Comparison of ENCODE assay signal across 19 cellular contexts in genomic region chr12:19998968-19999792, GRCh38.
DNase-seq lines count a peak whose midpoint lies in the region; ATAC-seq and TF ChIP-seq lines count a peak whose summit lies in the region.
"Had no signal": no experiment of that assay in that cellular context is flagged by ENCODE, and none has a peak within 500 bp of the region (broad histone marks: within the 10 kb centered on the region; RNA-seq: fewer than 3 reads in every experiment).

No MANE protein-coding gene starts in this region.

- no peak overlapping the region for H3K14ac ChIP-seq in neuronal stem cell (ENCODE audit: low read length)

- H3K4me3 ChIP-seq in Caco-2 (ENCODE audit: low read depth, low read length) (no peak overlapping the region), adipocyte (ENCODE audit: low read length) (no peak overlapping the region), right cardiac atrium (ENCODE audit: low read length) (no peak overlapping the region), neuronal stem cell (ENCODE audit: low read length in 2 of 2) (no peak overlapping the region)

- no peak overlapping the region for H3K23ac ChIP-seq in neuronal stem cell (ENCODE audit: low read depth, low read length, poor library complexity)

- DNase-seq in Caco-2, result no peak
- no peak for DNase-seq in adipocyte (ENCODE audit: low read depth)
- no peak for DNase-seq in right cardiac atrium
- no peak for DNase-seq in neuronal stem cell (ENCODE audit: low spot score)
- DNase-seq in T-cell, result no peak
- no peak for DNase-seq in NCI-H748 treated with DMSO at 0.1 percent for 48 hours (lab: John Stamatoyannopoulos, UW)
- no peak for DNase-seq in erythroblast (lab: John Stamatoyannopoulos, UW)
- DNase-seq: amygdala; central memory CD4-positive, alpha-beta T cell; GDM1; KG1; NCI-H146; NCI-H82; OCI-M1; stimulated activated CD8-positive, alpha-beta memory T cell treated with anti-CD3 and anti-CD28 coated beads, Interleukin-4, amount 100 ng/mL, for 48 hours; T-helper 2 cell; WERI-Rb-1 had no signal

- H4K91ac ChIP-seq in neuronal stem cell (ENCODE audit: low read depth, low read length, poor library complexity), result no peak overlapping the region

- no peak overlapping the region for H4K8ac ChIP-seq in neuronal stem cell (ENCODE audit: low read depth, low read length)

- POLR2A ChIA-PET in Caco-2 (lab: Charles Lee) (no interaction called here), T-cell (lab: Charles Lee) (no interaction called here)

- H3K4me3 Mint-ChIP-seq in Caco-2 (ENCODE audit: unreplicated experiment), result no peak overlapping the region
- no peak overlapping the region for H3K4me3 Mint-ChIP-seq in T-cell

- H3K4me1 Mint-ChIP-seq in Caco-2 (ENCODE audit: low read depth, unreplicated experiment), result peaks cover 13% of the 10 kb centered on the region
- H3K4me1 Mint-ChIP-seq in T-cell, result no peaks in the 10 kb centered on the region

- intact Hi-C loops in Caco-2 (cut with micrococcal nuclease; ENCODE audit: unreplicated experiment), result loop anchor here (1.0 kb wide), 2 partner anchors 19 to 32 kb away; no protein-coding TSS in a partner anchor
- intact Hi-C loops in right cardiac atrium (cut with DNase I), result loop anchor here in 1 of 4 donors (10.0 kb wide), 1 partner anchor 376 kb away; no protein-coding TSS in a partner anchor

- ATAC-seq in right cardiac atrium, result peak; percentile 56 to 59
- no peak for ATAC-seq in T-cell (replicated peaks in 1 of 4)
- ATAC-seq in GM21515 (IDR thresholded peaks at IDR 0.05; ENCODE audit: unreplicated experiment), result no peak

- H3K36me3 ChIP-seq in Caco-2 (ENCODE audit: control insufficient read depth, insufficient read depth, low read length) (no peaks in the 10 kb centered on the region), adipocyte (ENCODE audit: control insufficient read depth, insufficient read depth, low read length, severe bottlenecking) (no peaks in the 10 kb centered on the region), neuronal stem cell (replicated peaks in 1 of 2; ENCODE audit: control insufficient read depth in 2 of 2, insufficient read depth in 2 of 2, low read length in 2 of 2) (no peaks in the 10 kb centered on the region)
- H3K36me3 ChIP-seq: WERI-Rb-1 had no signal

- no peaks in the 10 kb centered on the region for H3K27me3 ChIP-seq in Caco-2 (replicated peaks; ENCODE audit: control insufficient read depth, insufficient read depth, low read length)
- no peaks in the 10 kb centered on the region for H3K27me3 ChIP-seq in adipocyte (replicated peaks; ENCODE audit: control insufficient read depth, insufficient read depth, low read length)
- no peaks in the 10 kb centered on the region for H3K27me3 ChIP-seq in right cardiac atrium (ENCODE audit: control insufficient read depth, insufficient read depth)
- H3K27me3 ChIP-seq in neuronal stem cell (ENCODE audit: control insufficient read depth in 3 of 3, insufficient read depth in 3 of 3, low read depth in 1 of 3, low read length in 3 of 3), result no peaks in the 10 kb centered on the region

- TSS peak; percentile 33 for BruUV-seq in Caco-2 (replicated peaks; lab: Mats Ljungman, UMichigan)

- H2BK120ac ChIP-seq in neuronal stem cell (ENCODE audit: low read depth, low read length), result no peak overlapping the region

- H3K27ac ChIP-seq in right cardiac atrium (ENCODE audit: low read length) (no peak overlapping the region), neuronal stem cell (replicated peaks; ENCODE audit: low read length) (no peak overlapping the region)
- H3K27ac ChIP-seq: C4-2B, WERI-Rb-1 had no signal

- WGBS in right cardiac atrium, result 53% methylated on average over 5 of the region's 5 CpGs
- no CpG with 5 or more reads among the region's 5 CpGs for WGBS in neuronal stem cell (ENCODE audit: extremely low coverage in 2 of 2, insufficient read length in 2 of 2, insufficient replicate concordance in 1 of 2), 2 donors

- no peak overlapping the region for H3K4me2 ChIP-seq in neuronal stem cell (ENCODE audit: insufficient read depth, low read length, poor library complexity, severe bottlenecking)

- H3K36me3 Mint-ChIP-seq in Caco-2 (ENCODE audit: insufficient read depth, unreplicated experiment), result no peaks in the 10 kb centered on the region
- no peaks in the 10 kb centered on the region for H3K36me3 Mint-ChIP-seq in T-cell

- no peaks in the 10 kb centered on the region for H3K9me3 Mint-ChIP-seq in Caco-2 (ENCODE audit: unreplicated experiment)
- H3K9me3 Mint-ChIP-seq in T-cell, result peaks cover 0 to 5% (median 0%) of the 10 kb centered on the region in 3 donors

- no peak overlapping the region for H2BK15ac ChIP-seq in neuronal stem cell (ENCODE audit: low read length)

- no peak for TF ChIP-seq CTCF in Caco-2 (IDR thresholded peaks at IDR 0.05; ENCODE audit: insufficient read depth in 1 of 2, low read depth in 1 of 2, low read length in 1 of 2, severe bottlenecking in 1 of 2, unreplicated experiment in 1 of 2)

- no peak overlapping the region for H2AK5ac ChIP-seq in neuronal stem cell (ENCODE audit: low read depth, low read length)

- peaks cover 34% of the 10 kb centered on the region for H3K4me1 ChIP-seq in Caco-2
- H3K4me1 ChIP-seq in adipocyte (ENCODE audit: control insufficient read depth, insufficient read depth, low read length), result peaks cover 18% of the 10 kb centered on the region
- H3K4me1 ChIP-seq in right cardiac atrium (ENCODE audit: control insufficient read depth, insufficient read depth, low read length), result no peaks in the 10 kb centered on the region
- peaks cover 3 to 6% of the 10 kb centered on the region in 2 donors for H3K4me1 ChIP-seq in neuronal stem cell (ENCODE audit: control insufficient read depth in 2 of 2, insufficient read depth in 1 of 2, low read depth in 1 of 2, low read length in 2 of 2)

- CTCF ChIA-PET in Caco-2 (lab: Charles Lee), result no interaction called here
- CTCF ChIA-PET in T-cell (lab: Charles Lee), result no interaction called here

- no peaks in the 10 kb centered on the region for H3K79me1 ChIP-seq in neuronal stem cell (ENCODE audit: low read depth, low read length)

- no peaks in the 10 kb centered on the region for H3K9me3 ChIP-seq in Caco-2
- H3K9me3 ChIP-seq in adipocyte (ENCODE audit: control insufficient read depth, low read length), result no peaks in the 10 kb centered on the region
- H3K9me3 ChIP-seq in right cardiac atrium (ENCODE audit: control insufficient read depth, low read length), result no peaks in the 10 kb centered on the region
- H3K9me3 ChIP-seq in neuronal stem cell (replicated peaks in 1 of 2; ENCODE audit: control insufficient read depth in 2 of 2, insufficient read depth in 1 of 2, low read depth in 1 of 2, low read length in 2 of 2), result no peaks in the 10 kb centered on the region

- no peak overlapping the region for H2BK12ac ChIP-seq in neuronal stem cell (ENCODE audit: low read length)

- H3K18ac ChIP-seq in neuronal stem cell (ENCODE audit: low read length), result no peak overlapping the region

- H3K9ac ChIP-seq in adipocyte (ENCODE audit: low read length) (peak overlapping the region; percentile 45), neuronal stem cell (ENCODE audit: low read depth, low read length, poor library complexity) (no peak overlapping the region)

- TF ChIP-seq POLR2A in erythroblast (IDR thresholded peaks at IDR 0.05; ENCODE audit: low read length), result no peak

- H3K4ac ChIP-seq in neuronal stem cell (ENCODE audit: low read length), result no peak overlapping the region

- H2AFZ ChIP-seq in neuronal stem cell (ENCODE audit: low read length), result peak overlapping the region; percentile 76

- H3K27me3 Mint-ChIP-seq in Caco-2 (ENCODE audit: insufficient read depth, unreplicated experiment) (no peaks in the 10 kb centered on the region), T-cell (peaks cover 0 to 3% of the 10 kb centered on the region in 2 donors)

- no peak overlapping the region for H3K27ac Mint-ChIP-seq in Caco-2 (ENCODE audit: unreplicated experiment)
- no peak overlapping the region for H3K27ac Mint-ChIP-seq in T-cell

- no peak overlapping the region for H2BK5ac ChIP-seq in neuronal stem cell (ENCODE audit: low read length)

Comparison
In these comparisons a context has a peak if more than half of its experiments do, and no peak if none do; other contexts are left out.
1. ATAC-seq: peak in right cardiac atrium (2 of 2); none in T-cell (0 of 4) and GM21515 (single experiment).